ENCODE assay signal across 18 cellular contexts in the genomic region with DNA sequence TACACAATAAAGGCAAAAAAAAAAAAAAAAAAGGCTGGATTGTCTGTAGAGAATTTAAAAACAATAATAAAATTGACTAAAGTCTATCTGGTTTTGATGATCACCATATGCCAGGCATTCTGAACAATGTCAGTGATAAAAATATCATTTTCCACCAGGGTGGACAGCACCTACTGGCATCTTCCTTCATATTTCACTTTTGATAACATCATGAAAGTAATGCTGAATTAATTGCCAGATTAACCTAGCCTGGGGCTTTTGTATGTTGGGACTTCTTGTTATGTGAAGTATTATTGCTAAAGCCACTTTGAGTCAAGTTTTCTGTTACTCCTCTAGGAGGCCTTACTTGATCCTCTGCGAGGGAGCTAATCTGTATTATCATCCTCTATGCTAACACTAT.
"Had no signal": no experiment of that assay in that cellular context is flagged by ENCODE, and none has a peak within 500 bp of the region (broad histone marks: within the 10 kb centered on the region; RNA-seq: fewer than 3 reads in every experiment).

No MANE protein-coding gene starts in this region.

- H3K4me1 Mint-ChIP-seq: T-cell had no signal

- H3K36me3 Mint-ChIP-seq: T-cell had no signal

- ATAC-seq: T-cell had no signal

- DNase-seq: KBM-7, MV-4-11, NCI-H1048, NCI-H1105, NCI-H1417, NCI-H1436 treated with DMSO at 0.1 percent for 48 hours, NCI-H1694, NCI-H187 treated with DMSO at 0.1 percent for 48 hours, NCI-H2029 treated with DMSO at 0.1 percent for 48 hours, NCI-H2171 treated with DMSO at 0.1 percent for 48 hours, NCI-H345, NCI-H446 treated with DMSO at 0.1 percent for 48 hours, NCI-H510A treated with DMSO at 0.1 percent for 48 hours, NCI-H526, Right ventricle myocardium superior, RPMI8226, SW 1271, T-cell had no signal

- H3K27ac Mint-ChIP-seq: T-cell had no signal

- H3K4me3 Mint-ChIP-seq: T-cell had no signal

- H3K9me3 Mint-ChIP-seq: T-cell had no signal
